13 cellular contexts compared by ENCODE assay signal in the genomic region with DNA sequence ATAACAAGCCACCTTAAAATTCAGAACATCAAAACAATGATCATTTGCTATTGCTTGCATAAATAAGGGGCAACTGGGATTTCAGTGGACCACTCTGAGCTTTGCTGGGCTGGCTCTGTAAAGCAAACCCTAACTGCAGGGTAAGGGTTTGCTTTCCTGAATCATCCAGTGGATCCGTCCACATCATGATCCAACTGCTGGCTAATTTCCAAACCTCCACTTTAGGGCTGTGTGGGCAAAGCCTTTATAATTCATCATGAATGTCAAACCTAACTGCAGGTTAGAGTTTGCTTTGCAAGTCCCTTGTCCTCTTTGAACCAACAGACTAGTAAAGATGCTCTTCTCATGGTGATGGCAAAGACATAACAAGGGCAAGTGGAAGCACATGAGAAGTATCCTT.
"Had no signal": no experiment of that assay in that cellular context is flagged by ENCODE, and none has a peak within 500 bp of the region (broad histone marks: within the 10 kb centered on the region; RNA-seq: fewer than 3 reads in every experiment).

No MANE protein-coding gene starts in this region.

- H3K4me3 Mint-ChIP-seq: activated T-helper 1 cell treated with anti-CD3 and anti-CD28 coated beads, Interleukin-12 subunit alpha, Interleukin-12 subunit beta, Interleukin-2, Interleukin-4 antibody, amounts not matched to agents 30 ng/mL and 10 ng/mL and 1 ng/mL, durations not matched to agents 14 hours and 24 hours and 36 hours; natural killer cell; stimulated activated naive B cell treated with anti-CD40 and anti-IgM and Interleukin-4, amounts not matched to agents 10 μg/mL and 1 μg/mL and 100 μg/mL, for 72 hours had no signal

- H3K27ac Mint-ChIP-seq: activated T-helper 1 cell treated with anti-CD3 and anti-CD28 coated beads, Interleukin-12 subunit alpha, Interleukin-12 subunit beta, Interleukin-2, Interleukin-4 antibody, amounts not matched to agents 30 ng/mL and 10 ng/mL and 1 ng/mL, durations not matched to agents 14 hours and 24 hours and 36 hours; natural killer cell; stimulated activated naive B cell treated with anti-CD40 and anti-IgM and Interleukin-4, amounts not matched to agents 10 μg/mL and 1 μg/mL and 100 μg/mL, for 72 hours had no signal

- H3K4me3 ChIP-seq: ascending aorta, cardiac muscle cell, dorsolateral prefrontal cortex, thyroid gland had no signal

- H3K36me3 Mint-ChIP-seq: natural killer cell; stimulated activated naive B cell treated with anti-CD40 and anti-IgM and Interleukin-4, amounts not matched to agents 10 μg/mL and 1 μg/mL and 100 μg/mL, for 72 hours had no signal

- DNase-seq: activated CD4-positive, alpha-beta T cell treated with anti-CD3 and anti-CD28 coated beads, Interleukin-2, amount 50 U/mL, for 1 hour; activated naive CD4-positive, alpha-beta T cell; dorsolateral prefrontal cortex; mesendoderm; natural killer cell; stimulated activated CD4-positive, alpha-beta T cell treated with anti-CD3 and anti-CD28 coated beads, Interleukin-15, amount 100 ng/mL, for 24 hours; stimulated activated CD4-positive, alpha-beta T cell treated with anti-CD3 and anti-CD28 coated beads, Interleukin-4, amount 100 ng/mL, for 1 hour; stimulated activated naive B cell treated with anti-CD40 and anti-IgM and Interleukin-4, amounts not matched to agents 10 μg/mL and 1 μg/mL and 100 μg/mL, for 72 hours; thyroid gland had no signal

- ATAC-seq: activated CD4-positive, CD25-positive, alpha-beta regulatory T cell treated with anti-CD3 and anti-CD28 coated beads, Interleukin-2, amount 50 U/mL, for 24 hours; natural killer cell; stimulated activated naive B cell treated with anti-CD40 and anti-IgM and Interleukin-4, amounts not matched to agents 10 μg/mL and 1 μg/mL and 100 μg/mL, for 72 hours had no signal

- H3K4me1 Mint-ChIP-seq: natural killer cell; stimulated activated naive B cell treated with anti-CD40 and anti-IgM and Interleukin-4, amounts not matched to agents 10 μg/mL and 1 μg/mL and 100 μg/mL, for 72 hours had no signal

- H3K9me3 Mint-ChIP-seq: activated T-helper 1 cell treated with anti-CD3 and anti-CD28 coated beads, Interleukin-12 subunit alpha, Interleukin-12 subunit beta, Interleukin-2, Interleukin-4 antibody, amounts not matched to agents 30 ng/mL and 10 ng/mL and 1 ng/mL, durations not matched to agents 14 hours and 24 hours and 36 hours; stimulated activated naive B cell treated with anti-CD40 and anti-IgM and Interleukin-4, amounts not matched to agents 10 μg/mL and 1 μg/mL and 100 μg/mL, for 72 hours had no signal
